In genomic region chr11:56688554-56688953, GRCh38 we compare ENCODE assay signal across 24 cellular contexts. TPM values are rescaled to one million over a fixed set of nuclear protein-coding genes. Genes with fewer than 3 reads are reported as not detected.
"Had no signal": no experiment of that assay in that cellular context is flagged by ENCODE, and none has a peak within 500 bp of the region (broad histone marks: within the 10 kb centered on the region; RNA-seq: fewer than 3 reads in every experiment).

No MANE protein-coding gene starts in this region.

- H3K4me3 Mint-ChIP-seq: dendritic cell treated with granulocyte-macrophage colony-stimulating factor and Interleukin-4, amounts not matched to agents 40 ng/mL and 50 ng/mL, for 4 days; effector memory CD8-positive, alpha-beta T cell; endodermal cell had no signal

- H3K36me3 ChIP-seq: colonic mucosa, esophagus squamous epithelium, gastrocnemius medialis, heart right ventricle, left lung, lower lobe of right lung had no signal

- H3K27me3 ChIP-seq: colonic mucosa, esophagus squamous epithelium, gastrocnemius medialis, heart right ventricle, left lung had no signal

- DNase-seq: colonic mucosa; cortex of kidney; effector CD8-positive, alpha-beta T cell; effector memory CD8-positive, alpha-beta T cell; endodermal cell; erythroblast; esophagus squamous epithelium; foreskin fibroblast; foreskin melanocyte; gastrocnemius medialis; glutamatergic neuron; head of caudate nucleus; heart right ventricle; hippocampal formation; left cardiac atrium; left lung; left ventricle myocardium superior; lower lobe of right lung; mesenchymal stem cell; midbrain had no signal

- ATAC-seq: effector memory CD8-positive, alpha-beta T cell; esophagus mucosa; gastrocnemius medialis; heart right ventricle; left cardiac atrium; left lung; left ventricle myocardium superior; lower lobe of right lung had no signal

- H3K27me3 Mint-ChIP-seq: dendritic cell treated with granulocyte-macrophage colony-stimulating factor and Interleukin-4, amounts not matched to agents 40 ng/mL and 50 ng/mL, for 4 days; effector memory CD8-positive, alpha-beta T cell had no signal

- H3K27ac Mint-ChIP-seq: dendritic cell treated with granulocyte-macrophage colony-stimulating factor and Interleukin-4, amounts not matched to agents 40 ng/mL and 50 ng/mL, for 4 days; effector memory CD8-positive, alpha-beta T cell; endodermal cell had no signal

- H3K4me3 ChIP-seq: colonic mucosa, esophagus squamous epithelium, gastrocnemius medialis, heart right ventricle, left lung, lower lobe of right lung had no signal

- H3K27ac ChIP-seq: colonic mucosa, epithelial cell of prostate, esophagus squamous epithelium, gastrocnemius medialis, heart right ventricle, left lung, lower lobe of right lung had no signal

- H3K9me3 ChIP-seq: colonic mucosa, esophagus squamous epithelium, gastrocnemius medialis, heart right ventricle, left lung, lower lobe of right lung had no signal

- H3K4me1 ChIP-seq: colonic mucosa, esophagus squamous epithelium, gastrocnemius medialis, heart right ventricle, left lung, lower lobe of right lung had no signal

RNA-seq across cellular contexts. Expression of gene OR9G1, which starts 10.3 kb away (rescaled TPM):
- polyA plus RNA-seq: heart right ventricle, keratinocyte had no signal

RNA-seq across cellular contexts. Expression of gene OR5AR1, which starts 25.1 kb away (rescaled TPM):
- polyA plus RNA-seq: heart right ventricle, keratinocyte had no signal

RNA-seq across cellular contexts. Expression of gene OR5AP2, which starts 46.3 kb away (rescaled TPM):
- polyA plus RNA-seq: heart right ventricle, keratinocyte had no signal

RNA-seq across cellular contexts. Expression of gene OR9G4, which starts 59.9 kb away (rescaled TPM):
- polyA plus RNA-seq: heart right ventricle, keratinocyte had no signal
